ENCODE assay signal across 8 cellular contexts in the genomic region with DNA sequence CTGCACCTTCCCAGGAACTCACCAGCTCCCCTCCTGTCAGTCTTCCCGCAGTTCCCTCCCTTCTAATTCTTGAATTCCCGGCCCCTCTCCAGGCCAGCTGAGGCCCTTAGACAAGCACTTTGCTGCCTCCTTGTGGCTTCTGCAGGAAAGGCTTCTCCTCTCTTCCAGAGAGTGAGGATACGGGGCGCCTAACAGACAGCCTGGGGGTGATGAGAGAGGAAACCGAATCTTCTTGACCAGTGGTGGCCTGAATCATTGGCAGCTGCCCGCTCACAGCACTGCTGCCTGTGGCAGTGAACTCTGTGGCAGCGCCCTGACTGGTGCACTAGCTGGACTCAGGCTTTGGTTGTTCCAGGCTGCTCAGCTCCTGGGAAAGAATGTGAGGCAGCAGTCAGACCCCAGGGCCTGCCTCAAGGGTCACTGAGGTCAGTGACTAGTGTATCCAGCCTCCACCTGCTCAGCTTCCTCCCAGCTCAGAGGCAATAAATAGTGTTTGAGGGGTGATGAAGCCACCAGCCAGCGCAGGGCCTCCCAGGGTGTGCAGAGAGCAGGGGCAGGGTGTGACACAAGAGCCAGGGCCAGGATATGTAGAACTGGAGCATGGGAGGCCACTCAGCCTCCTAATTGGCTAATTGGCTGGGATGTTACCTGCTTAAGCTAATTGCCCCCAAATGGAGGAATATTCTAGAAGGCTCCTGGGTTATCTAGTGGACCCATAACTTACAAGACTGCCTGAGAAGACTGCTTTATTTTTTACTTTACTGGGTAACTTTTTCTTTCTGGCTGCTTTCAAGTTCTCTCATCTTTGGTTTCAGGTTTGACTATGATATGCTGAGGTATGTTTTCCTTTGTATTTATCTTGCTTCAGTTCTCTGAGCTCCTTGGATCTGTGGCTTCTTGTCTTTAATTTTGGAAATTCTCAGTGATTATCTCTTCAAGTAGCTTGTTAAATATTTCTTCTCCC.
A peak's percentile ranks its signal among the peaks of the same experiment; 100 is the strongest.
DNase-seq lines count a peak whose midpoint lies in the region; ATAC-seq and TF ChIP-seq lines count a peak whose summit lies in the region.

No MANE protein-coding gene starts in this region.

- peak overlapping the region; percentile 3 to 39 for H3K4me3 Mint-ChIP-seq in stimulated activated naive B cell treated with anti-CD40 and anti-IgM and Interleukin-4, amounts not matched to agents 10 μg/mL and 1 μg/mL and 100 μg/mL, for 72 hours

- peaks cover 34 to 39% of the 10 kb centered on the region in 2 donors for H3K4me1 Mint-ChIP-seq in stimulated activated naive B cell treated with anti-CD40 and anti-IgM and Interleukin-4, amounts not matched to agents 10 μg/mL and 1 μg/mL and 100 μg/mL, for 72 hours

- peak; percentile 96 for TF ChIP-seq CTCF in epithelial cell of esophagus (IDR thresholded peaks at IDR 0.05; ENCODE audit: insufficient read depth, low read depth, low read length, missing control alignments)

- H3K27me3 Mint-ChIP-seq in stimulated activated naive B cell treated with anti-CD40 and anti-IgM and Interleukin-4, amounts not matched to agents 10 μg/mL and 1 μg/mL and 100 μg/mL, for 72 hours = no peaks in the 10 kb centered on the region

- H3K36me3 Mint-ChIP-seq in stimulated activated naive B cell treated with anti-CD40 and anti-IgM and Interleukin-4, amounts not matched to agents 10 μg/mL and 1 μg/mL and 100 μg/mL, for 72 hours = peaks cover 33 to 49% of the 10 kb centered on the region in 2 donors

- peak overlapping the region; percentile 96 for H3K27ac Mint-ChIP-seq in stimulated activated naive B cell treated with anti-CD40 and anti-IgM and Interleukin-4, amounts not matched to agents 10 μg/mL and 1 μg/mL and 100 μg/mL, for 72 hours

- H3K9me3 Mint-ChIP-seq in stimulated activated naive B cell treated with anti-CD40 and anti-IgM and Interleukin-4, amounts not matched to agents 10 μg/mL and 1 μg/mL and 100 μg/mL, for 72 hours = no peaks in the 10 kb centered on the region

- ATAC-seq in HG03460 (IDR thresholded peaks at IDR 0.05; ENCODE audit: unreplicated experiment) = peak; percentile 55
- peak; percentile 50 to 54 for ATAC-seq in stimulated activated naive B cell treated with anti-CD40 and anti-IgM and Interleukin-4, amounts not matched to agents 10 μg/mL and 1 μg/mL and 100 μg/mL, for 72 hours (replicated peaks)
- no peak for ATAC-seq in GM18520 (IDR thresholded peaks at IDR 0.05; ENCODE audit: unreplicated experiment)

- no peak overlapping the region for H3K4me3 ChIP-seq in epithelial cell of esophagus (ENCODE audit: low read length)

- peak; percentile 44 for DNase-seq in DMS153 (lab: John Stamatoyannopoulos, UW)
- peak; percentile 96 for DNase-seq in NCI-H82 (lab: John Stamatoyannopoulos, UW)
- peak; percentile 57 for DNase-seq in activated CD8-positive, alpha-beta memory T cell treated with anti-CD3 and anti-CD28 coated beads, Interleukin-2, amount 50 U/mL, for 4 hours
- peak; percentile 75 for DNase-seq in epithelial cell of esophagus (ENCODE audit: low read depth)
- DNase-seq in middle frontal gyrus (ENCODE audit: extremely low spot score, low spot score) = peak; percentile 79
- peak; percentile 30 for DNase-seq in stimulated activated naive B cell treated with anti-CD40 and anti-IgM and Interleukin-4, amounts not matched to agents 10 μg/mL and 1 μg/mL and 100 μg/mL, for 72 hours

Comparison
In these comparisons a context has a peak if more than half of its experiments do, and no peak if none do; other contexts are left out.
1. DNase-seq: peak in every context shown above with its lines; median percentile 96 in NCI-H82; 79 in middle frontal gyrus; 75 in epithelial cell of esophagus; 57 in activated CD8-positive, alpha-beta memory T cell treated with anti-CD3 and anti-CD28 coated beads, Interleukin-2, amount 50 U/mL, for 4 hours; 44 in DMS153; 30 in stimulated activated naive B cell treated with anti-CD40 and anti-IgM and Interleukin-4, amounts not matched to agents 10 μg/mL and 1 μg/mL and 100 μg/mL, for 72 hours.